In genomic region chr4:96295143-96295763, GRCh38 we compare ENCODE assay signal across 15 cellular contexts.
"Had no signal": no experiment of that assay in that cellular context is flagged by ENCODE, and none has a peak within 500 bp of the region (broad histone marks: within the 10 kb centered on the region; RNA-seq: fewer than 3 reads in every experiment).

No MANE protein-coding gene starts in this region.

- H3K36me3 ChIP-seq: ascending aorta, cardiac muscle cell, esophagus muscularis mucosa, left ventricle myocardium inferior, right atrium auricular region, transverse colon had no signal

- H3K4me3 ChIP-seq: ascending aorta, cardiac muscle cell, esophagus muscularis mucosa, left ventricle myocardium inferior, right atrium auricular region, skin epidermis, transverse colon had no signal

- H3K4me1 ChIP-seq: ascending aorta, esophagus muscularis mucosa, left ventricle myocardium inferior, right atrium auricular region, transverse colon had no signal

- ATAC-seq: natural killer cell treated with Interleukin-12 subunit alpha and Interleukin-12 subunit beta and Interleukin-15 and Interleukin-18, amount 100 ng/mL, for 72 hours had no signal

- H3K9me3 ChIP-seq: ascending aorta, esophagus muscularis mucosa, left ventricle myocardium inferior, right atrium auricular region, transverse colon had no signal

- H3K27ac Mint-ChIP-seq: natural killer cell treated with Interleukin-12 subunit alpha and Interleukin-12 subunit beta and Interleukin-15 and Interleukin-18, amount 100 ng/mL, for 72 hours; progenitor cell of endocrine pancreas had no signal

- H3K27me3 ChIP-seq: ascending aorta, cardiac muscle cell, esophagus muscularis mucosa, right atrium auricular region, transverse colon had no signal

- H3K4me3 Mint-ChIP-seq: natural killer cell treated with Interleukin-12 subunit alpha and Interleukin-12 subunit beta and Interleukin-15 and Interleukin-18, amount 100 ng/mL, for 72 hours had no signal

- H3K27ac ChIP-seq: ascending aorta, cardiac muscle cell, esophagus muscularis mucosa, left ventricle myocardium inferior, right atrium auricular region, skin epidermis, transverse colon had no signal

- H3K27me3 Mint-ChIP-seq: natural killer cell treated with Interleukin-12 subunit alpha and Interleukin-12 subunit beta and Interleukin-15 and Interleukin-18, amount 100 ng/mL, for 72 hours; progenitor cell of endocrine pancreas had no signal

- DNase-seq: activated naive CD4-positive, alpha-beta T cell treated with Interleukin-2 at 50 U/mL for 16 hours; activated T-cell treated with anti-CD3 and anti-CD28 coated beads for 4 hours; left ventricle myocardium inferior; nucleus accumbens; stimulated activated CD4-positive, alpha-beta T cell treated with anti-CD3 and anti-CD28 coated beads, Interleukin-4, amount 100 ng/mL, for 4 hours; stimulated activated CD8-positive, alpha-beta memory T cell treated with anti-CD3 and anti-CD28 coated beads, Interleukin-4, amount 100 ng/mL, for 48 hours; stimulated activated naive CD4-positive, alpha-beta T cell treated with Interleukin-2 at 50 U/mL for 16 hours; transverse colon had no signal

- H3K36me3 Mint-ChIP-seq: natural killer cell treated with Interleukin-12 subunit alpha and Interleukin-12 subunit beta and Interleukin-15 and Interleukin-18, amount 100 ng/mL, for 72 hours had no signal
